ENCODE assay signal across 8 cellular contexts in the genomic region with DNA sequence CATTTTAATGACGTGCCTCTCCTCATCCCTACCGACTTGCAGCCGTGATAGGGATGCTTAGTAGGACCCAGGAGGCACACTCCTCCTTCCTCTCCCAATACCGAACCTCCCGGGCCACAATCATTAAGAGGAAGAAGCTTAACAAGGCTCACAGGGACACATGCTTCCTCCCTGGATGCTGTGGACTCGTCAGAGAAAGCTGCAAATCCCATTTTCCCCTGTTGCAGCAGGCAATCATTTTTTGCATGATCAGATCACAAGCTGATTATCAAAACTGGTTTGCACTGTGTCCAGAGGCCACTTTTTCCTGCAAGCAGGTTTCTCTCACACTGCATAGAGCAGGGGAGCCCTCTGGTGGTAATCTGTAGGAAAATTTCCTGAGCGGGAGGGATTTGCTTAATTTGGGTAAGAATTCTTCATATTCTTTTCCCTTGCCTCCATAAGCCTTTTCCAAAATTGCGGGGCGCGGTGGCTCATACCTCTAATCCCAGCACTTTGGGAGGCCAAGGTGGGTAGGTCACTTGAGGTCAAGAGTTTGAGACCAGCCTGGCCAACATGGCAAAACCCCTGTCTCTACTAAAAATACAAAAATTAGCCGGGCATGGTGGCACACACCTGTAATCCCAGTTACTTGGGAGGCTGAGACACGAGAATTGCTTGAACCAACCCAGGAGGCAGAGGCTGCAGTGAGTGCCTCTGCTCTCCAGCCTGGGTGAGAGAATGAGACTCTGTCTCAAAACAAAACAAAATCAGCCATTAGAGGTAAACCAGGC. TPM values are rescaled to one million over a fixed set of nuclear protein-coding genes. Genes with fewer than 3 reads are reported as not detected.
DNase-seq lines count a peak whose midpoint lies in the region; ATAC-seq and TF ChIP-seq lines count a peak whose summit lies in the region.

No MANE protein-coding gene starts in this region.

- POLR2A ChIA-PET in HCT116 (lab: Charles Lee) = no interaction called here

- H3K4me1 ChIP-seq in HCT116 (ENCODE audit: control insufficient read depth in 1 of 2, insufficient read depth in 2 of 2, low read length in 2 of 2) (peaks cover 0 to 3% of the 10 kb centered on the region in 2 experiments; a peak in 1 of 4 replicates), lower lobe of right lung (peaks cover 8% of the 10 kb centered on the region)

- no peaks in the 10 kb centered on the region for H3K9me3 Mint-ChIP-seq in effector memory CD8-positive, alpha-beta T cell

- no peaks in the 10 kb centered on the region for H3K36me3 Mint-ChIP-seq in effector memory CD8-positive, alpha-beta T cell (ENCODE audit: insufficient read depth)

- peak; percentile 95 for TF ChIP-seq RAD21 in HCT116 (IDR thresholded peaks at IDR 0.05; ENCODE audit: low read depth)

- H3K27me3 ChIP-seq in HCT116 (ENCODE audit: insufficient read depth, low read length) = no peaks in the 10 kb centered on the region
- no peaks in the 10 kb centered on the region for H3K27me3 ChIP-seq in WERI-Rb-1 (ENCODE audit: insufficient read depth, low read depth, severe bottlenecking)
- H3K27me3 ChIP-seq in lower lobe of right lung (ENCODE audit: low read depth) = no peaks in the 10 kb centered on the region

- peak; percentile 91 for ATAC-seq in HCT116
- ATAC-seq in effector memory CD8-positive, alpha-beta T cell (replicated peaks) = peak; percentile 27
- peak; percentile 85 to 87 for ATAC-seq in lower lobe of right lung
- no peak for ATAC-seq in GM19452 (IDR thresholded peaks at IDR 0.05; ENCODE audit: unreplicated experiment)

- H3K9ac ChIP-seq in HCT116 (ENCODE audit: low read length) = no peak overlapping the region

- no peak overlapping the region for H3K4me3 Mint-ChIP-seq in effector memory CD8-positive, alpha-beta T cell

- TF ChIP-seq CTCF in HCT116 (IDR thresholded peaks at IDR 0.05 in 2 of 3, conservative IDR thresholded peaks at IDR 0.05 in 1 of 3; ENCODE audit: borderline replicate concordance in 1 of 3, insufficient read depth in 1 of 3, low read depth in 2 of 3, low read length in 2 of 3) = peak; percentile 84 to 85 (median 85)
- TF ChIP-seq CTCF in WERI-Rb-1 (IDR thresholded peaks at IDR 0.05; ENCODE audit: low read depth, low read length) = peak; percentile 72
- TF ChIP-seq CTCF in lower lobe of right lung (IDR thresholded peaks at IDR 0.05) = peak; percentile 86

- H3K4me3 ChIP-seq in HCT116 (replicated peaks in 1 of 2; ENCODE audit: low read depth in 1 of 2, low read length in 2 of 2) (peak overlapping the region in 1 of 2 experiments; percentile 24; a peak in 2 of 4 replicates), WERI-Rb-1 (ENCODE audit: low read depth, low read length) (peak overlapping the region; percentile 33), lower lobe of right lung (peak overlapping the region; percentile 22)

- peaks cover 7 to 30% of the 10 kb centered on the region in 2 donors for H3K27me3 Mint-ChIP-seq in effector memory CD8-positive, alpha-beta T cell

- no peaks in the 10 kb centered on the region for H3K9me3 ChIP-seq in HCT116 (ENCODE audit: control insufficient read depth in 1 of 2, insufficient read depth in 1 of 2, low read depth in 1 of 2, low read length in 2 of 2)
- H3K9me3 ChIP-seq in WERI-Rb-1 (ENCODE audit: severe bottlenecking) = no peaks in the 10 kb centered on the region
- H3K9me3 ChIP-seq in lower lobe of right lung = no peaks in the 10 kb centered on the region

- DNase-seq in COLO668 (lab: John Stamatoyannopoulos, UW; ENCODE audit: unreplicated experiment) (peak; percentile 51), HCT116 (ENCODE audit: low read depth, low spot score) (peak; percentile 69), NCI-H2107 (lab: John Stamatoyannopoulos, UW) (peak; percentile 75), WERI-Rb-1 (peak; percentile 79), lower lobe of right lung (peak; percentile 41)
- peak; percentile 12 to 18 (median 15) for DNase-seq in effector memory CD8-positive, alpha-beta T cell
- DNase-seq in stimulated activated CD8-positive, alpha-beta memory T cell treated with anti-CD3 and anti-CD28 coated beads, Interleukin-7, amount 100 ng/mL, for 1 hour (ENCODE audit: low read depth in 2 of 2) = peak; percentile 6 to 7

- no peaks in the 10 kb centered on the region for H4K20me1 ChIP-seq in HCT116 (ENCODE audit: insufficient read depth)

- no peak for TF ChIP-seq POLR2A in HCT116 (IDR thresholded peaks at IDR 0.05; ENCODE audit: borderline replicate concordance, extremely low read depth, insufficient read depth, insufficient read length)

- H3K36me3 ChIP-seq in HCT116 (ENCODE audit: control insufficient read depth in 1 of 2, insufficient read depth in 2 of 2, low read length in 2 of 2) (no peaks in the 10 kb centered on the region), WERI-Rb-1 (no peaks in the 10 kb centered on the region), lower lobe of right lung (no peaks in the 10 kb centered on the region)

- RAD21 ChIA-PET in HCT116 (lab: Charles Lee; ENCODE audit: low non-redundant PET in 1 of 2, low total read pairs in 2 of 2, uncharacterized antibody in 2 of 2, unreplicated experiment in 2 of 2) = interaction anchor here (0.7 to 1.2 kb wide), 3 partner anchors 32 to 683 kb away, joined by 5 to 6 read pairs (median 6); no protein-coding TSS in a partner anchor

- peak overlapping the region; percentile 98 for H2AFZ ChIP-seq in HCT116 (ENCODE audit: low read depth, low read length, poor library complexity, severe bottlenecking)

- BruUV-seq in HCT116 (replicated peaks; lab: Mats Ljungman, UMichigan) = no TSS peak

- no peaks in the 10 kb centered on the region for H3K4me1 Mint-ChIP-seq in effector memory CD8-positive, alpha-beta T cell (ENCODE audit: low read depth in 2 of 2)

- intact Hi-C loops in HCT116 (cut with micrococcal nuclease) = loop anchor here (1.0 to 5.0 kb wide), 5 partner anchors 32 to 1353 kb away; no protein-coding TSS in a partner anchor
- intact Hi-C loops in lower lobe of right lung (cut with DNase I) = no loop called here

- H3K27ac Mint-ChIP-seq in effector memory CD8-positive, alpha-beta T cell = no peak overlapping the region

- H3K27ac ChIP-seq in HCT116 (ENCODE audit: low read depth, low read length) (no peak overlapping the region), WERI-Rb-1 (peak overlapping the region; percentile 11; the same call in 1 of the 2 replicates), lower lobe of right lung (no peak overlapping the region)

- H3K4me2 ChIP-seq in HCT116 (ENCODE audit: low read length) = peak overlapping the region; percentile 75

- H3K79me2 ChIP-seq in HCT116 (ENCODE audit: insufficient read depth, low read length) = no peaks in the 10 kb centered on the region

- CTCF ChIA-PET in HCT116 (lab: Charles Lee) = interaction anchor here (0.7 to 2.6 kb wide), 14 partner anchors 15 to 683 kb away, joined by 3 to 27 read pairs (median 4); partner anchors contain the start of gene PNPLA8

- H3K9me2 ChIP-seq in HCT116 (ENCODE audit: insufficient read depth) = no peaks in the 10 kb centered on the region

TF ChIP-seq in HCT116, 20 proteins besides CTCF, POLR2A, EP300 and RAD21 (continues in another document):
- TF ChIP-seq EZH2 (IDR thresholded peaks at IDR 0.05) (no peak), ZFX (IDR thresholded peaks at IDR 0.05) (no peak), FOSL1 (IDR thresholded peaks at IDR 0.05; ENCODE audit: low read depth) (no peak), CBX3 (IDR thresholded peaks at IDR 0.05; ENCODE audit: low read depth) (no peak), MAX (IDR thresholded peaks at IDR 0.05) (no peak), EZH2phosphoT487 (IDR thresholded peaks at IDR 0.05; ENCODE audit: borderline replicate concordance) (no peak), JUND (IDR thresholded peaks at IDR 0.05) (no peak), TCF7L2 (IDR thresholded peaks at IDR 0.05; ENCODE audit: borderline replicate concordance, extremely low read depth, insufficient read depth, insufficient read length) (no peak), ZNF274 (IDR thresholded peaks at IDR 0.05; ENCODE audit: low read depth, low read length) (no peak), SIN3A (IDR thresholded peaks at IDR 0.05; ENCODE audit: low read depth) (no peak), EGR1 (IDR thresholded peaks at IDR 0.05; ENCODE audit: low read depth) (no peak), SRF (IDR thresholded peaks at IDR 0.05; ENCODE audit: low read depth) (no peak), ELF1 (IDR thresholded peaks at IDR 0.05; ENCODE audit: borderline replicate concordance, low read depth) (no peak)
- TF ChIP-seq, protein P1, sequence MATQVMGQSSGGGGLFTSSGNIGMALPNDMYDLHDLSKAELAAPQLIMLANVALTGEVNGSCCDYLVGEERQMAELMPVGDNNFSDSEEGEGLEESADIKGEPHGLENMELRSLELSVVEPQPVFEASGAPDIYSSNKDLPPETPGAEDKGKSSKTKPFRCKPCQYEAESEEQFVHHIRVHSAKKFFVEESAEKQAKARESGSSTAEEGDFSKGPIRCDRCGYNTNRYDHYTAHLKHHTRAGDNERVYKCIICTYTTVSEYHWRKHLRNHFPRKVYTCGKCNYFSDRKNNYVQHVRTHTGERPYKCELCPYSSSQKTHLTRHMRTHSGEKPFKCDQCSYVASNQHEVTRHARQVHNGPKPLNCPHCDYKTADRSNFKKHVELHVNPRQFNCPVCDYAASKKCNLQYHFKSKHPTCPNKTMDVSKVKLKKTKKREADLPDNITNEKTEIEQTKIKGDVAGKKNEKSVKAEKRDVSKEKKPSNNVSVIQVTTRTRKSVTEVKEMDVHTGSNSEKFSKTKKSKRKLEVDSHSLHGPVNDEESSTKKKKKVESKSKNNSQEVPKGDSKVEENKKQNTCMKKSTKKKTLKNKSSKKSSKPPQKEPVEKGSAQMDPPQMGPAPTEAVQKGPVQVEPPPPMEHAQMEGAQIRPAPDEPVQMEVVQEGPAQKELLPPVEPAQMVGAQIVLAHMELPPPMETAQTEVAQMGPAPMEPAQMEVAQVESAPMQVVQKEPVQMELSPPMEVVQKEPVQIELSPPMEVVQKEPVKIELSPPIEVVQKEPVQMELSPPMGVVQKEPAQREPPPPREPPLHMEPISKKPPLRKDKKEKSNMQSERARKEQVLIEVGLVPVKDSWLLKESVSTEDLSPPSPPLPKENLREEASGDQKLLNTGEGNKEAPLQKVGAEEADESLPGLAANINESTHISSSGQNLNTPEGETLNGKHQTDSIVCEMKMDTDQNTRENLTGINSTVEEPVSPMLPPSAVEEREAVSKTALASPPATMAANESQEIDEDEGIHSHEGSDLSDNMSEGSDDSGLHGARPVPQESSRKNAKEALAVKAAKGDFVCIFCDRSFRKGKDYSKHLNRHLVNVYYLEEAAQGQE (IDR thresholded peaks at IDR 0.05; ENCODE audit: low read depth) = no peak
- TF ChIP-seq, protein P2, sequence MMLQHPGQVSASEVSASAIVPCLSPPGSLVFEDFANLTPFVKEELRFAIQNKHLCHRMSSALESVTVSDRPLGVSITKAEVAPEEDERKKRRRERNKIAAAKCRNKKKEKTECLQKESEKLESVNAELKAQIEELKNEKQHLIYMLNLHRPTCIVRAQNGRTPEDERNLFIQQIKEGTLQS (IDR thresholded peaks at IDR 0.05) = no peak

RNA-seq across cellular contexts. Expression of gene LAMB4, which starts 16.1 kb away (rescaled TPM):
- total RNA-seq in HCT116 (2021; ENCODE audit: unreplicated experiment) (not detected), lower lobe of right lung (not detected)
- not detected in 2 replicates for polyA plus RNA-seq in HCT116 (2012)

Comparison
In these comparisons a context has a peak if more than half of its experiments do, and no peak if none do; other contexts are left out.
1. DNase-seq: peak in every context shown above with its lines; median percentile 79 in WERI-Rb-1; 75 in NCI-H2107; 69 in HCT116; 51 in COLO668; 41 in lower lobe of right lung; 15 in effector memory CD8-positive, alpha-beta T cell; 6 in stimulated activated CD8-positive, alpha-beta memory T cell treated with anti-CD3 and anti-CD28 coated beads, Interleukin-7, amount 100 ng/mL, for 1 hour.